12 cellular contexts compared by ENCODE assay signal in genomic region chr10:102780246-102780645, GRCh38. TPM values are rescaled to one million over a fixed set of nuclear protein-coding genes. Genes with fewer than 3 reads are reported as not detected.
DNase-seq lines count a peak whose midpoint lies in the region; ATAC-seq and TF ChIP-seq lines count a peak whose summit lies in the region.
"Had no signal": no experiment of that assay in that cellular context is flagged by ENCODE, and none has a peak within 500 bp of the region (broad histone marks: within the 10 kb centered on the region; RNA-seq: fewer than 3 reads in every experiment).

No MANE protein-coding gene starts in this region.

- H4K20me1 ChIP-seq in IMR-90 (ENCODE audit: insufficient read depth, low read length): peaks cover 88% of the 10 kb centered on the region

- H3K4me2 ChIP-seq in IMR-90 (ENCODE audit: low read depth, low read length): no peak overlapping the region

- no peak overlapping the region for H2AFZ ChIP-seq in IMR-90 (replicated peaks; ENCODE audit: low read length, poor library complexity)

- TF ChIP-seq CTCF in IMR-90 (conservative IDR thresholded peaks at IDR 0.05; ENCODE audit: low read depth, low read length) (no peak), breast epithelium (IDR thresholded peaks at IDR 0.05) (no peak), lower lobe of right lung (IDR thresholded peaks at IDR 0.05) (no peak), suprapubic skin (IDR thresholded peaks at IDR 0.05) (peak in 1 of 2 donors; percentile 4)

- H3K27ac ChIP-seq in IMR-90 (ENCODE audit: insufficient read depth, low read length): no peak overlapping the region
- H3K27ac ChIP-seq in breast epithelium: peak overlapping the region; percentile 87 to 96
- H3K27ac ChIP-seq in lower lobe of right lung: peak overlapping the region; percentile 85
- peak overlapping the region; percentile 93 for H3K27ac ChIP-seq in suprapubic skin

- CTCF ChIA-PET in IMR-90 (lab: Yijun Ruan, JAX): no interaction called here

- H4K5ac ChIP-seq in IMR-90 (ENCODE audit: low read depth, low read length): no peak overlapping the region

- peaks cover 2% of the 10 kb centered on the region for H3K27me3 ChIP-seq in IMR-90 (ENCODE audit: control insufficient read depth, insufficient read depth, low read length)
- H3K27me3 ChIP-seq in breast epithelium: no peaks in the 10 kb centered on the region
- no peaks in the 10 kb centered on the region for H3K27me3 ChIP-seq in lower lobe of right lung (ENCODE audit: low read depth)
- no peaks in the 10 kb centered on the region for H3K27me3 ChIP-seq in suprapubic skin

- H3K23ac ChIP-seq in IMR-90 (ENCODE audit: low read depth, low read length): no peak overlapping the region

- H2BK5ac ChIP-seq in IMR-90 (ENCODE audit: low read depth, low read length, poor library complexity, severe bottlenecking): no peak overlapping the region

- no peak for TF ChIP-seq RAD21 in IMR-90 (IDR thresholded peaks at IDR 0.05; ENCODE audit: low read length)

- TF ChIP-seq POLR2A in IMR-90 (IDR thresholded peaks at IDR 0.05; ENCODE audit: low read depth, low read length): no peak
- TF ChIP-seq POLR2A in breast epithelium (IDR thresholded peaks at IDR 0.05): no peak
- no peak for TF ChIP-seq POLR2A in suprapubic skin (IDR thresholded peaks at IDR 0.05)

- no peak overlapping the region for H3K4ac ChIP-seq in IMR-90 (ENCODE audit: low read depth, low read length)

- H2AK9ac ChIP-seq in IMR-90 (replicated peaks; ENCODE audit: low read depth, low read length, poor library complexity): no peak overlapping the region

- H3K14ac ChIP-seq in IMR-90 (replicated peaks; ENCODE audit: low read depth, low read length): no peak overlapping the region

- peaks cover 32% of the 10 kb centered on the region for H3K4me1 ChIP-seq in IMR-90 (ENCODE audit: control insufficient read depth, insufficient read depth, low read length)
- H3K4me1 ChIP-seq in breast epithelium: peaks cover 42 to 49% of the 10 kb centered on the region in 2 donors
- H3K4me1 ChIP-seq in lower lobe of right lung: peaks cover 99% of the 10 kb centered on the region
- H3K4me1 ChIP-seq in suprapubic skin: peaks cover 92% of the 10 kb centered on the region

- no peak overlapping the region for H3K9ac ChIP-seq in IMR-90 (ENCODE audit: low read depth, low read length)

- H2BK15ac ChIP-seq in IMR-90 (ENCODE audit: low read depth, low read length): no peak overlapping the region

- H3K79me1 ChIP-seq in IMR-90 (ENCODE audit: low read depth in 1 of 2, low read length in 2 of 2): peaks cover 41 to 61% of the 10 kb centered on the region in 2 experiments

- no peak overlapping the region for H4K8ac ChIP-seq in IMR-90 (ENCODE audit: low read depth in 2 of 2, low read length in 2 of 2)

- H3K18ac ChIP-seq in IMR-90 (ENCODE audit: low read depth, low read length): no peak overlapping the region

- peak; percentile 77 for DNase-seq in IMR-90
- no peak for DNase-seq in breast epithelium (ENCODE audit: low spot score in 2 of 2)
- DNase-seq in lower lobe of right lung: no peak
- no peak for DNase-seq in suprapubic skin (ENCODE audit: low spot score in 2 of 2)
- DNase-seq in NCI-H2171 treated with DMSO at 0.1 percent for 48 hours (lab: John Stamatoyannopoulos, UW): no peak
- DNase-seq in stimulated activated CD8-positive, alpha-beta memory T cell treated with anti-CD3 and anti-CD28 coated beads, Interleukin-4, amount 100 ng/mL, for 48 hours: no peak
- DNase-seq in NCI-H146 (lab: John Stamatoyannopoulos, UW): no peak
- DNase-seq: activated CD4-positive, CD25-positive, alpha-beta regulatory T cell treated with anti-CD3 and anti-CD28 coated beads, Interleukin-2, amount 50 U/mL, for 72 hours; activated T-cell treated with anti-CD3 and anti-CD28 coated beads, Interleukin-2, amount 50 U/mL, for 4 hours; CD4-positive, alpha-beta memory T cell had no signal

- no peaks in the 10 kb centered on the region for H3K9me3 ChIP-seq in IMR-90 (ENCODE audit: control insufficient read depth, insufficient read depth, low read length)
- no peaks in the 10 kb centered on the region for H3K9me3 ChIP-seq in breast epithelium
- H3K9me3 ChIP-seq in lower lobe of right lung: no peaks in the 10 kb centered on the region
- no peaks in the 10 kb centered on the region for H3K9me3 ChIP-seq in suprapubic skin

- no TSS peak for BruUV-seq in IMR-90 (replicated peaks; lab: Mats Ljungman, UMichigan)

- dilution Hi-C loops in IMR-90 (cut with HindIII; ENCODE audit: low sequenced_read_pairs, unreplicated experiment): no loop called here

- H2AK5ac ChIP-seq in IMR-90 (ENCODE audit: low read depth, low read length): no peak overlapping the region

- H4K91ac ChIP-seq in IMR-90 (ENCODE audit: insufficient read depth, low read depth, low read length): no peak overlapping the region

- peaks cover 29% of the 10 kb centered on the region for H3K9me1 ChIP-seq in IMR-90 (ENCODE audit: insufficient read depth, low read length)

- no peak for ATAC-seq in IMR-90 (ENCODE audit: low read depth)
- ATAC-seq in lower lobe of right lung: no peak
- ATAC-seq in GM18868 (IDR thresholded peaks at IDR 0.05; ENCODE audit: unreplicated experiment): no peak
- ATAC-seq: activated T-cell treated with anti-CD3 and anti-CD28 coated beads, Interleukin-2, amount 50 U/mL, for 4 hours had no signal

- intact Hi-C loops in IMR-90 (cut with micrococcal nuclease): loop anchor here (5.0 kb wide), 1 partner anchor 38 kb away; the partner anchor contains the start of gene WBP1L
- intact Hi-C loops in breast epithelium (cut with DNase I; ENCODE audit: low total_unique reads): no loop called here
- intact Hi-C loops in lower lobe of right lung (cut with DNase I): no loop called here

- no peak overlapping the region for H3K56ac ChIP-seq in IMR-90 (ENCODE audit: extremely low read depth, insufficient read depth, low read length)

- H2BK20ac ChIP-seq in IMR-90 (ENCODE audit: low read depth, low read length): no peak overlapping the region

- no peak overlapping the region for H2BK120ac ChIP-seq in IMR-90 (ENCODE audit: low read depth, low read length)

- in situ Hi-C loops in IMR-90 (cut with MboI; ENCODE audit: low sequenced_read_pairs): no loop called here

- POLR2A ChIA-PET in IMR-90 (lab: Charles Lee; ENCODE audit: unreplicated experiment): no interaction called here

- TF ChIP-seq EP300 in suprapubic skin (IDR thresholded peaks at IDR 0.05): no peak

- no CpG with 5 or more reads among the region's 3 CpGs for WGBS in IMR-90 (ENCODE audit: extremely low coverage in 2 of 2, insufficient read length in 1 of 2), 2 experiments
- 42% methylated on average over 3 of the region's 3 CpGs for WGBS in suprapubic skin

- no peak overlapping the region for H3K4me3 ChIP-seq in IMR-90 (ENCODE audit: insufficient read depth, low read depth, low read length)
- H3K4me3 ChIP-seq in breast epithelium: peak overlapping the region in 1 of 3 donors; percentile 6
- H3K4me3 ChIP-seq in lower lobe of right lung: no peak overlapping the region
- H3K4me3 ChIP-seq in suprapubic skin: no peak overlapping the region

- H3K36me3 ChIP-seq in IMR-90 (ENCODE audit: control insufficient read depth, insufficient read depth, low read length) (no peaks in the 10 kb centered on the region), breast epithelium (no peaks in the 10 kb centered on the region), lower lobe of right lung (no peaks in the 10 kb centered on the region), suprapubic skin (no peaks in the 10 kb centered on the region)

TF ChIP-seq in IMR-90, 13 proteins besides CTCF, POLR2A, EP300 and RAD21:
- TF ChIP-seq NFE2L2 (IDR thresholded peaks at IDR 0.05; ENCODE audit: low read depth, low read length) (no peak), CEBPB (IDR thresholded peaks at IDR 0.05; ENCODE audit: low read depth, low read length) (peak; percentile 93), FOS (IDR thresholded peaks at IDR 0.05; ENCODE audit: low read depth, low read length) (peak; percentile 56; the same call in 1 of the 2 replicates), RCOR1 (IDR thresholded peaks at IDR 0.05; ENCODE audit: insufficient replicate concordance, low read length) (peak; percentile 34)
- TF ChIP-seq, protein P1, sequence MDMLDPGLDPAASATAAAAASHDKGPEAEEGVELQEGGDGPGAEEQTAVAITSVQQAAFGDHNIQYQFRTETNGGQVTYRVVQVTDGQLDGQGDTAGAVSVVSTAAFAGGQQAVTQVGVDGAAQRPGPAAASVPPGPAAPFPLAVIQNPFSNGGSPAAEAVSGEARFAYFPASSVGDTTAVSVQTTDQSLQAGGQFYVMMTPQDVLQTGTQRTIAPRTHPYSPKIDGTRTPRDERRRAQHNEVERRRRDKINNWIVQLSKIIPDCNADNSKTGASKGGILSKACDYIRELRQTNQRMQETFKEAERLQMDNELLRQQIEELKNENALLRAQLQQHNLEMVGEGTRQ (IDR thresholded peaks at IDR 0.05; ENCODE audit: low read depth, low read length): no peak
TF ChIP-seq in IMR-90: peak in this region for 3.

RNA-seq across cellular contexts. Expression of gene WBP1L, which starts 36.5 kb away (rescaled TPM):
- total RNA-seq in IMR-90 (2012; rRNA removed) (29.2 and 31.0 TPM in 2 replicates), breast epithelium (100 to 1,000 TPM; 114 to 174 (median 143) TPM), lower lobe of right lung (44.5 TPM), suprapubic skin (100 to 1,000 TPM; 103 to 166 (median 125) TPM)
- polyA plus RNA-seq in IMR-90 (2012; rRNA removed): 20.7 and 22.2 TPM in 2 replicates
- 17.2 and 31.3 TPM in 2 replicates for polyA plus RNA-seq in IMR-90 (2012; cell fraction: cytosol; rRNA removed)
- 18.9 and 19.8 TPM in 2 replicates for polyA plus RNA-seq in IMR-90 (2012; cell fraction: nucleus; rRNA removed; ENCODE audit: low replicate concordance)

RNA-seq across cellular contexts. Expression of gene CYP17A1, which starts 57.0 kb away (rescaled TPM):
- total RNA-seq in IMR-90 (2012; rRNA removed) (not detected in 2 replicates), breast epithelium (not detected), lower lobe of right lung (0.80 TPM), suprapubic skin (not detected)
- polyA plus RNA-seq in IMR-90 (2012; rRNA removed): not detected in 2 replicates
- not detected in 2 replicates for polyA plus RNA-seq in IMR-90 (2012; cell fraction: cytosol; rRNA removed)
- not detected in 2 replicates for polyA plus RNA-seq in IMR-90 (2012; cell fraction: nucleus; rRNA removed; ENCODE audit: low replicate concordance)
- total RNA-seq: CD4-positive, alpha-beta memory T cell had no signal
- polyA plus RNA-seq: CD4-positive, alpha-beta memory T cell; neural cell had no signal
